ENCODE assay signal across 29 cellular contexts in the genomic region with DNA sequence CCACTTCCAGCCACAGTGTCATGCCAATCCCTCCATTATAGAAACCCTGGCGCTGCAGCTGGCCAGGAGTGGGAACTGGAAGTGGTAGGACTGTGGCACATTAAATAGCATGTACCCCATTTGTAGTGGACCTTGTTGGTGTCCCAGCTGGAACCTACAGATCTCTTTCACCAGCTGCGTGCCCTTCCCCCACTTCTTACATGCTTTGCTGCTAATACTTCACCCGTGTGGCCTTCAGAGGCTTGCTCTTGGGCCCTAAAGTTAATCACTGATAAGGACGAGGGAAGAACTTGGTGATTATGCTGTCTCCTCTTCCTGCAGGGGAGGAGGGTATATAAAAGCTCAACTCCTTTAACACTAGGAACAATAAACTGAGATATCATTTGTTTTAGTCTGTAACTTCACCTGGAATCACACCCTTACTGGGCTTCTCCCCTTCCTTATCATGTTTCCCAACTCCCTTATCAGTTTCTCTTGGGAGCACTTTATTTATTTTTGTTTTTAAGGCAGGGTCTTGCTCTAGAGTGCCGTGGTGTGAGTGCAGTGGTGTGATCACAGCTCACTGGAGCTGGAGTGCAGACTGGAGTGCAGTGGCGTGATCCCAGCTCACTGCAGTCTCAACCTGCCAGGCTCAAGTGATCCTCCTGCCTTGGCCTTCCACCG. TPM values are rescaled to one million over a fixed set of nuclear protein-coding genes. Genes with fewer than 3 reads are reported as not detected.
DNase-seq lines count a peak whose midpoint lies in the region; ATAC-seq, FAIRE-seq and TF ChIP-seq lines count a peak whose summit lies in the region.
"Had no signal": no experiment of that assay in that cellular context is flagged by ENCODE, and none has a peak within 500 bp of the region (broad histone marks: within the 10 kb centered on the region; RNA-seq: fewer than 3 reads in every experiment).

No MANE protein-coding gene starts in this region.

- H3K27ac ChIP-seq in GM23338 (ENCODE audit: low read depth) (no peak overlapping the region), Peyer's patch (peak overlapping the region in 1 of 4 donors; percentile 45), endodermal cell (ENCODE audit: low read depth, low read length) (no peak overlapping the region), small intestine (ENCODE audit: low read depth in 1 of 2, low read length in 1 of 2) (peak overlapping the region in 1 of 2 donors; percentile 15)
- H3K27ac ChIP-seq: ascending aorta, BLaER1, gastroesophageal sphincter, parathyroid adenoma, stomach, thyroid gland had no signal

- no peak for TF ChIP-seq POLR2A in Peyer's patch (IDR thresholded peaks at IDR 0.05)

- no peaks in the 10 kb centered on the region for H3K9me3 Mint-ChIP-seq in GM23338
- no peaks in the 10 kb centered on the region for H3K9me3 Mint-ChIP-seq in endodermal cell
- H3K9me3 Mint-ChIP-seq: activated naive CD8-positive, alpha-beta T cell treated with anti-CD3 and anti-CD28 coated beads, Interleukin-2, amount 10 ng/mL, durations not matched to agents 7 days and 5 days; activated T-cell treated with anti-CD3 and anti-CD28 coated beads, Interleukin-2, amount 50 U/mL, for 4 hours had no signal

- H3K27me3 Mint-ChIP-seq in GM23338 (ENCODE audit: insufficient read depth, low read depth, poor library complexity) (no peaks in the 10 kb centered on the region), endodermal cell (ENCODE audit: insufficient read depth) (no peaks in the 10 kb centered on the region)

- H3K4me3 ChIP-seq in GM23338, result no peak overlapping the region
- no peak overlapping the region for H3K4me3 ChIP-seq in Peyer's patch
- H3K4me3 ChIP-seq in endodermal cell (ENCODE audit: low read length), result peak overlapping the region; percentile 48
- no peak overlapping the region for H3K4me3 ChIP-seq in small intestine (ENCODE audit: low read depth in 1 of 2, low read length in 2 of 2)
- H3K4me3 ChIP-seq: ascending aorta, BLaER1, gastroesophageal sphincter, smooth muscle cell, stomach, thyroid gland had no signal

- H3K27ac Mint-ChIP-seq in GM23338, result no peak overlapping the region
- peak overlapping the region; percentile 61 for H3K27ac Mint-ChIP-seq in endodermal cell
- H3K27ac Mint-ChIP-seq: activated CD8-positive, alpha-beta memory T cell treated with anti-CD3 and anti-CD28 coated beads, Interleukin-2, amount 10 ng/mL, durations not matched to agents 7 days and 5 days; activated naive CD8-positive, alpha-beta T cell treated with anti-CD3 and anti-CD28 coated beads, Interleukin-2, amount 10 ng/mL, durations not matched to agents 7 days and 5 days had no signal

- H3K79me2 ChIP-seq in GM23338 (replicated peaks; ENCODE audit: insufficient read depth), result no peaks in the 10 kb centered on the region
- H3K79me2 ChIP-seq: parathyroid adenoma had no signal

- FAIRE-seq in small intestine (lab: Jason Lieb, UNC), result no peak
- FAIRE-seq: H54, HTR-8/SVneo had no signal

- H3K4me1 Mint-ChIP-seq in GM23338 (peaks cover 19% of the 10 kb centered on the region; the same call in 2 of the 3 replicates), endodermal cell (peaks cover 46% of the 10 kb centered on the region)
- H3K4me1 Mint-ChIP-seq: activated CD8-positive, alpha-beta memory T cell treated with anti-CD3 and anti-CD28 coated beads, Interleukin-2, amount 10 ng/mL, durations not matched to agents 7 days and 5 days; activated naive CD8-positive, alpha-beta T cell treated with anti-CD3 and anti-CD28 coated beads, Interleukin-2, amount 10 ng/mL, durations not matched to agents 7 days and 5 days had no signal

- no peaks in the 10 kb centered on the region for H4K20me1 ChIP-seq in GM23338 (replicated peaks; ENCODE audit: insufficient read depth)
- H4K20me1 ChIP-seq: BLaER1 had no signal

- no peaks in the 10 kb centered on the region for H3F3A ChIP-seq in GM23338 (replicated peaks; ENCODE audit: low read depth)

- H3K27me3 ChIP-seq in GM23338 (ENCODE audit: insufficient read depth) (no peaks in the 10 kb centered on the region), Peyer's patch (no peaks in the 10 kb centered on the region), endodermal cell (ENCODE audit: control insufficient read depth, insufficient read depth, low read length, poor library complexity, severe bottlenecking) (no peaks in the 10 kb centered on the region), small intestine (ENCODE audit: control insufficient read depth in 2 of 2, insufficient read depth in 2 of 2, low read length in 2 of 2) (no peaks in the 10 kb centered on the region)
- H3K27me3 ChIP-seq: ascending aorta, BLaER1, gastroesophageal sphincter, stomach, thyroid gland had no signal

- H3K4me3 Mint-ChIP-seq in GM23338, result no peak overlapping the region
- no peak overlapping the region for H3K4me3 Mint-ChIP-seq in endodermal cell
- H3K4me3 Mint-ChIP-seq: activated CD8-positive, alpha-beta memory T cell treated with anti-CD3 and anti-CD28 coated beads, Interleukin-2, amount 10 ng/mL, durations not matched to agents 7 days and 5 days; activated naive CD8-positive, alpha-beta T cell treated with anti-CD3 and anti-CD28 coated beads, Interleukin-2, amount 10 ng/mL, durations not matched to agents 7 days and 5 days; activated T-cell treated with anti-CD3 and anti-CD28 coated beads, Interleukin-2, amount 50 U/mL, for 4 hours had no signal

- H3K36me3 ChIP-seq in GM23338 (ENCODE audit: insufficient read depth) (no peaks in the 10 kb centered on the region), Peyer's patch (no peaks in the 10 kb centered on the region), endodermal cell (ENCODE audit: control insufficient read depth, insufficient read depth, low read length) (no peaks in the 10 kb centered on the region), small intestine (ENCODE audit: control insufficient read depth in 2 of 2, insufficient read depth in 2 of 2, low read length in 2 of 2) (no peaks in the 10 kb centered on the region)
- H3K36me3 ChIP-seq: ascending aorta, BLaER1, gastroesophageal sphincter, stomach, thyroid gland had no signal

- TF ChIP-seq CTCF in GM23338 (conservative IDR thresholded peaks at IDR 0.05; ENCODE audit: low read depth in 2 of 2) (no peak), Peyer's patch (IDR thresholded peaks at IDR 0.05) (peak in 1 of 6 experiments; percentile 9), endodermal cell (conservative IDR thresholded peaks at IDR 0.05) (no peak)

- H3K4me2 ChIP-seq in GM23338, result no peak overlapping the region
- H3K4me2 ChIP-seq: BLaER1, smooth muscle cell had no signal

- H2AFZ ChIP-seq in GM23338, result peak overlapping the region; percentile 90
- H2AFZ ChIP-seq: parathyroid adenoma had no signal

- H3K9me3 ChIP-seq in Peyer's patch (no peaks in the 10 kb centered on the region), endodermal cell (ENCODE audit: control insufficient read depth, low read length) (no peaks in the 10 kb centered on the region), small intestine (ENCODE audit: control insufficient read depth, low read depth) (no peaks in the 10 kb centered on the region)
- H3K9me3 ChIP-seq: ascending aorta, BLaER1, gastroesophageal sphincter, stomach, thyroid gland had no signal

- peaks cover 5% of the 10 kb centered on the region for H3K4me1 ChIP-seq in GM23338 (ENCODE audit: insufficient read depth)
- no peaks in the 10 kb centered on the region for H3K4me1 ChIP-seq in Peyer's patch
- peaks cover 15% of the 10 kb centered on the region for H3K4me1 ChIP-seq in endodermal cell (ENCODE audit: control insufficient read depth, insufficient read depth, low read length)
- peaks cover 2 to 3% of the 10 kb centered on the region in 2 donors for H3K4me1 ChIP-seq in small intestine (ENCODE audit: control insufficient read depth in 2 of 2, insufficient read depth in 1 of 2, low read depth in 1 of 2, low read length in 1 of 2)
- H3K4me1 ChIP-seq: ascending aorta, BLaER1, gastroesophageal sphincter, parathyroid adenoma, thyroid gland had no signal

- 45 to 92% methylated on average over 3 to 7 of the region's 7 CpGs for WGBS in endodermal cell (ENCODE audit: insufficient coverage in 1 of 2, insufficient read length in 1 of 2), 2 experiments
- 15 to 41% (median 37%) methylated on average over 7 of the region's 7 CpGs for WGBS in small intestine, 3 donors

- DNase-seq in GM23338 (ENCODE audit: low spot score), result peak; percentile 5
- DNase-seq in Peyer's patch, result peak in 2 of 3 donors; percentile 57 to 59
- DNase-seq in endodermal cell, result peak; percentile 64
- peak; percentile 73 for DNase-seq in small intestine
- DNase-seq: activated CD4-positive, alpha-beta T cell treated with anti-CD3 and anti-CD28 coated beads, Interleukin-2, amount 50 U/mL, for 1 hour; activated CD4-positive, CD25-positive, alpha-beta regulatory T cell; activated CD8-positive, alpha-beta memory T cell treated with anti-CD3 and anti-CD28 coated beads, Interleukin-2, amount 10 ng/mL, durations not matched to agents 7 days and 5 days; activated gamma-delta T cell treated with Interleukin-2 at 50 U/mL for 16 hours; activated naive CD8-positive, alpha-beta T cell treated with anti-CD3 and anti-CD28 coated beads, Interleukin-2, amount 10 ng/mL, durations not matched to agents 7 days and 5 days; activated T-cell treated with anti-CD3 and anti-CD28 coated beads, Interleukin-2, amount 50 U/mL, for 4 hours; DMS53; KG1; NCI-H1092 treated with DMSO at 0.1 percent for 48 hours; NCI-H187; NCI-H526; stimulated activated CD8-positive, alpha-beta memory T cell treated with anti-CD3 and anti-CD28 coated beads, Interleukin-4, amount 100 ng/mL, for 48 hours; stomach; T-helper 9 cell; thyroid gland had no signal

- H3K9me2 ChIP-seq in GM23338 (ENCODE audit: insufficient read depth), result no peaks in the 10 kb centered on the region

- no peak for ATAC-seq in GM23338
- no peak for ATAC-seq in HG02678 (IDR thresholded peaks at IDR 0.05; ENCODE audit: unreplicated experiment)
- ATAC-seq in HG02588 (IDR thresholded peaks at IDR 0.05; ENCODE audit: unreplicated experiment), result no peak
- no peak for ATAC-seq in GM18870 (IDR thresholded peaks at IDR 0.05; ENCODE audit: unreplicated experiment)
- ATAC-seq: activated CD8-positive, alpha-beta memory T cell treated with anti-CD3 and anti-CD28 coated beads, Interleukin-2, amount 10 ng/mL, durations not matched to agents 7 days and 5 days; activated T-cell treated with anti-CD3 and anti-CD28 coated beads, Interleukin-2, amount 50 U/mL, for 4 hours; gastroesophageal sphincter had no signal

- no peak overlapping the region for H3K9ac ChIP-seq in endodermal cell (ENCODE audit: extremely low read depth, low read length, poor library complexity, severe bottlenecking)
- H3K9ac ChIP-seq: BLaER1, parathyroid adenoma had no signal

- H3K36me3 Mint-ChIP-seq in GM23338 (ENCODE audit: low read depth), result no peaks in the 10 kb centered on the region
- H3K36me3 Mint-ChIP-seq in endodermal cell (ENCODE audit: low read depth), result no peaks in the 10 kb centered on the region
- H3K36me3 Mint-ChIP-seq: activated CD8-positive, alpha-beta memory T cell treated with anti-CD3 and anti-CD28 coated beads, Interleukin-2, amount 10 ng/mL, durations not matched to agents 7 days and 5 days; activated naive CD8-positive, alpha-beta T cell treated with anti-CD3 and anti-CD28 coated beads, Interleukin-2, amount 10 ng/mL, durations not matched to agents 7 days and 5 days had no signal

RNA-seq across cellular contexts. Expression of gene PIK3R4, which starts 43.2 kb away (rescaled TPM):
- total RNA-seq in GM23338 (2014; rRNA removed; shearing (Covaris generic)), result 47.5 and 65.1 TPM in 2 replicates
- polyA plus RNA-seq in GM23338 (2016; fragmentation: Nextera tagmentation; extraction: Ambion mirVana), result 48.8 and 61.4 TPM in 2 replicates
- 10 to 100 TPM; 20.6 to 54.6 (median 35.8) TPM for total RNA-seq in Peyer's patch
- 10 to 100 TPM; 40.3 to 41.2 TPM for total RNA-seq in endodermal cell
- 28.8 TPM for polyA plus RNA-seq in endodermal cell (2013, experiment 1 of 2)
- polyA plus RNA-seq in endodermal cell (2013, experiment 2 of 2), result 32.7 TPM
- polyA plus RNA-seq in small intestine, result 10 to 100 TPM; 19.1 to 32.4 (median 26.7) TPM

Comparison
In these comparisons a context has a peak if more than half of its experiments do, and no peak if none do; other contexts are left out.
1. DNase-seq: peak in every context shown above with its lines; median percentile 73 in small intestine; 64 in endodermal cell; 58 in Peyer's patch; 5 in GM23338.